27 cellular contexts compared by ENCODE assay signal in the genomic region with DNA sequence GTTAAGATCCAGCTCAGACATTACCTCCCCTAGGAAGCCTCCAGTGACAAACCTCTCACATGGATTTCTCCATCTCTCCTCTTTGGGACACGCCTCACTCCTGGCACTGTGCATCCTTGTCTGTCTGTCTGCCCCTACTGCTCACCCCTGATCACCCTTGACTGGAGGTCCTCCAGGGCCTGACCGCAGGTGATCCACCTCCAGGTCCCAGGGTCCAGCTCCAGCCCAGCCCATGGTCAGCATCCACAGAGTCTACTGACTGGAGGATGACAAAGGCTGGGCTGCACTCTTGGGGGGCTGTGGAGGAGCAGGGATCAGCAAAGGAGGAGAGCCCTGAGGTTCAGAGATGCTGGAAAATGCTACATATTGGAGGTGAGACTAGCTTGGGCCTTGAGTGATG.
A peak's percentile ranks its signal among the peaks of the same experiment; 100 is the strongest.
DNase-seq lines count a peak whose midpoint lies in the region; ATAC-seq, FAIRE-seq and TF ChIP-seq lines count a peak whose summit lies in the region.
"Had no signal": no experiment of that assay in that cellular context is flagged by ENCODE, and none has a peak within 500 bp of the region (broad histone marks: within the 10 kb centered on the region; RNA-seq: fewer than 3 reads in every experiment).

No MANE protein-coding gene starts in this region.

- no peak overlapping the region for H2BK15ac ChIP-seq in neuronal stem cell (ENCODE audit: low read length)

- no peaks in the 10 kb centered on the region for H3K79me2 ChIP-seq in astrocyte (ENCODE audit: insufficient read depth, low read length)

- H3K27me3 Mint-ChIP-seq in astrocyte (ENCODE audit: low read depth, unreplicated experiment) = peaks cover 31% of the 10 kb centered on the region

- H4K91ac ChIP-seq in neuronal stem cell (ENCODE audit: low read depth, low read length, poor library complexity) = no peak overlapping the region

- no peaks in the 10 kb centered on the region for H3K79me1 ChIP-seq in neuronal stem cell (ENCODE audit: low read depth, low read length)

- H3K18ac ChIP-seq in neuronal stem cell (ENCODE audit: low read length) = no peak overlapping the region

- H3K9ac ChIP-seq in astrocyte (ENCODE audit: low read length) (no peak overlapping the region), neuronal stem cell (ENCODE audit: low read depth, low read length, poor library complexity) (no peak overlapping the region)
- H3K9ac ChIP-seq: BLaER1 had no signal

- no peak overlapping the region for H2BK5ac ChIP-seq in neuronal stem cell (ENCODE audit: low read length)

- peak overlapping the region; percentile 66 for H3K14ac ChIP-seq in neuronal stem cell (ENCODE audit: low read length)

- H3K9me3 Mint-ChIP-seq in astrocyte (ENCODE audit: unreplicated experiment) = no peaks in the 10 kb centered on the region
- no peaks in the 10 kb centered on the region for H3K9me3 Mint-ChIP-seq in stimulated activated effector memory CD8-positive, alpha-beta T cell treated with anti-CD3 and anti-CD28 coated beads, Interleukin-12 subunit alpha, Interleukin-12 subunit beta, amount 100 ng/mL, for 72 hours
- H3K9me3 Mint-ChIP-seq: CD14-positive monocyte; CD4-positive, alpha-beta memory T cell; CD4-positive, CD25-positive, alpha-beta regulatory T cell had no signal

- peak overlapping the region; percentile 23 for H2AK5ac ChIP-seq in neuronal stem cell (ENCODE audit: low read depth, low read length)

- no peak overlapping the region for H3K23ac ChIP-seq in neuronal stem cell (ENCODE audit: low read depth, low read length, poor library complexity)

- H3K4me2 ChIP-seq in astrocyte (ENCODE audit: low read length) = no peak overlapping the region
- no peak overlapping the region for H3K4me2 ChIP-seq in neuronal stem cell (ENCODE audit: insufficient read depth, low read length, poor library complexity, severe bottlenecking)
- H3K4me2 ChIP-seq: BLaER1 had no signal

- no peak overlapping the region for H3K4me3 Mint-ChIP-seq in astrocyte (ENCODE audit: unreplicated experiment)
- H3K4me3 Mint-ChIP-seq in stimulated activated effector memory CD8-positive, alpha-beta T cell treated with anti-CD3 and anti-CD28 coated beads, Interleukin-12 subunit alpha, Interleukin-12 subunit beta, amount 100 ng/mL, for 72 hours = no peak overlapping the region
- H3K4me3 Mint-ChIP-seq: CD14-positive monocyte; CD4-positive, alpha-beta memory T cell; CD8-positive, alpha-beta memory T cell had no signal

- peak; percentile 17 for ATAC-seq in stimulated activated effector memory CD8-positive, alpha-beta T cell treated with anti-CD3 and anti-CD28 coated beads, Interleukin-12 subunit alpha, Interleukin-12 subunit beta, amount 100 ng/mL, for 72 hours
- ATAC-seq in HG02973 (IDR thresholded peaks at IDR 0.05; ENCODE audit: unreplicated experiment) = no peak
- ATAC-seq in HG03097 (IDR thresholded peaks at IDR 0.05; ENCODE audit: low FRiP score, unreplicated experiment) = no peak
- ATAC-seq: GM12878 had no signal

- H3K27ac Mint-ChIP-seq in astrocyte (ENCODE audit: unreplicated experiment) = peak overlapping the region; percentile 80
- H3K27ac Mint-ChIP-seq in stimulated activated effector memory CD8-positive, alpha-beta T cell treated with anti-CD3 and anti-CD28 coated beads, Interleukin-12 subunit alpha, Interleukin-12 subunit beta, amount 100 ng/mL, for 72 hours = no peak overlapping the region
- H3K27ac Mint-ChIP-seq: CD14-positive monocyte; CD4-positive, CD25-positive, alpha-beta regulatory T cell; CD8-positive, alpha-beta memory T cell had no signal

- no peak overlapping the region for H3K27ac ChIP-seq in astrocyte (ENCODE audit: low read depth, low read length)
- no peak overlapping the region for H3K27ac ChIP-seq in neuronal stem cell (replicated peaks; ENCODE audit: low read length)
- H3K27ac ChIP-seq: BLaER1 had no signal

- H3K4me1 ChIP-seq in astrocyte (ENCODE audit: insufficient read depth, low read length) = no peaks in the 10 kb centered on the region
- H3K4me1 ChIP-seq in neuronal stem cell (ENCODE audit: control insufficient read depth in 2 of 2, insufficient read depth in 1 of 2, low read depth in 1 of 2, low read length in 2 of 2) = peaks cover 0 to 8% of the 10 kb centered on the region in 2 donors
- H3K4me1 ChIP-seq: BLaER1 had no signal

- no peak overlapping the region for H4K8ac ChIP-seq in neuronal stem cell (ENCODE audit: low read depth, low read length)

- H3K36me3 ChIP-seq in astrocyte (ENCODE audit: insufficient read depth, low read length) (no peaks in the 10 kb centered on the region), neuronal stem cell (replicated peaks in 1 of 2; ENCODE audit: control insufficient read depth in 2 of 2, insufficient read depth in 2 of 2, low read length in 2 of 2) (no peaks in the 10 kb centered on the region), MG63 (no peaks in the 10 kb centered on the region)
- H3K36me3 ChIP-seq: BE2C, BLaER1 had no signal

- H2BK12ac ChIP-seq in neuronal stem cell (ENCODE audit: low read length) = no peak overlapping the region

- FAIRE-seq in astrocyte (lab: Jason Lieb, UNC) = no peak
- FAIRE-seq: A204.1, GM12878, GM12892, GM18507 had no signal

- no peak for TF ChIP-seq CTCF in astrocyte (IDR thresholded peaks at IDR 0.05; ENCODE audit: insufficient read depth, low read depth, low read length)

- no peak overlapping the region for H3K4ac ChIP-seq in neuronal stem cell (ENCODE audit: low read length)

- H2AFZ ChIP-seq in astrocyte (ENCODE audit: low read depth, low read length) (no peak overlapping the region), neuronal stem cell (ENCODE audit: low read length) (no peak overlapping the region)

- H3K27me3 ChIP-seq in astrocyte (ENCODE audit: insufficient read depth, low read length) = no peaks in the 10 kb centered on the region
- peaks cover 0 to 2% (median 0%) of the 10 kb centered on the region in 3 experiments for H3K27me3 ChIP-seq in neuronal stem cell (ENCODE audit: control insufficient read depth in 3 of 3, insufficient read depth in 3 of 3, low read depth in 1 of 3, low read length in 3 of 3)
- no peaks in the 10 kb centered on the region for H3K27me3 ChIP-seq in MG63
- H3K27me3 ChIP-seq: BE2C, BLaER1 had no signal

- H2BK120ac ChIP-seq in neuronal stem cell (ENCODE audit: low read depth, low read length) = no peak overlapping the region

- H4K20me1 ChIP-seq in astrocyte (ENCODE audit: insufficient read depth, low read length) = no peaks in the 10 kb centered on the region
- H4K20me1 ChIP-seq: BLaER1 had no signal

- no peak overlapping the region for H3K4me3 ChIP-seq in astrocyte (ENCODE audit: insufficient read depth, low read depth, low read length)
- H3K4me3 ChIP-seq in neuronal stem cell (ENCODE audit: low read length in 2 of 2) = no peak overlapping the region
- H3K4me3 ChIP-seq in MG63 = no peak overlapping the region
- H3K4me3 ChIP-seq: BLaER1, GM12878 had no signal

- WGBS in neuronal stem cell (ENCODE audit: extremely low coverage in 2 of 2, insufficient read length in 2 of 2, insufficient replicate concordance in 1 of 2), 2 donors = no CpG with 5 or more reads among the region's 2 CpGs

- DNase-seq in astrocyte (ENCODE audit: low read depth) (no peak), neuronal stem cell (ENCODE audit: low spot score) (no peak), MG63 (no peak)
- no peak for DNase-seq in stimulated activated effector memory CD8-positive, alpha-beta T cell treated with anti-CD3 and anti-CD28 coated beads, Interleukin-12 subunit alpha, Interleukin-12 subunit beta, amount 100 ng/mL, for 72 hours (ENCODE audit: low spot score in 2 of 2)
- DNase-seq: 8988T; ACHN; BE2C; C1 segment of cervical spinal cord; CD4-positive, alpha-beta memory T cell; CD4-positive, CD25-positive, alpha-beta regulatory T cell; CD8-positive, alpha-beta memory T cell; COR-L47; DMS 273 treated with DMSO at 0.1 percent for 48 hours; DMS153; DMS53; DMS79; DND-41; EL; GDM1 had no signal

- H3K36me3 Mint-ChIP-seq in astrocyte (ENCODE audit: low read depth, unreplicated experiment) = no peaks in the 10 kb centered on the region
- H3K36me3 Mint-ChIP-seq in stimulated activated effector memory CD8-positive, alpha-beta T cell treated with anti-CD3 and anti-CD28 coated beads, Interleukin-12 subunit alpha, Interleukin-12 subunit beta, amount 100 ng/mL, for 72 hours = no peaks in the 10 kb centered on the region
- H3K36me3 Mint-ChIP-seq: CD14-positive monocyte; CD4-positive, alpha-beta memory T cell; CD4-positive, CD25-positive, alpha-beta regulatory T cell; CD8-positive, alpha-beta memory T cell had no signal

- no peaks in the 10 kb centered on the region for H3K9me3 ChIP-seq in astrocyte (ENCODE audit: insufficient read depth, low read depth, low read length)
- H3K9me3 ChIP-seq in neuronal stem cell (replicated peaks in 1 of 2; ENCODE audit: control insufficient read depth in 2 of 2, insufficient read depth in 1 of 2, low read depth in 1 of 2, low read length in 2 of 2) = no peaks in the 10 kb centered on the region
- no peaks in the 10 kb centered on the region for H3K9me3 ChIP-seq in MG63
- H3K9me3 ChIP-seq: BE2C, BLaER1 had no signal

- H3K4me1 Mint-ChIP-seq in astrocyte (ENCODE audit: low read depth, unreplicated experiment) = no peaks in the 10 kb centered on the region
- no peaks in the 10 kb centered on the region for H3K4me1 Mint-ChIP-seq in stimulated activated effector memory CD8-positive, alpha-beta T cell treated with anti-CD3 and anti-CD28 coated beads, Interleukin-12 subunit alpha, Interleukin-12 subunit beta, amount 100 ng/mL, for 72 hours
- H3K4me1 Mint-ChIP-seq: CD14-positive monocyte; CD4-positive, alpha-beta memory T cell; CD4-positive, CD25-positive, alpha-beta regulatory T cell; CD8-positive, alpha-beta memory T cell had no signal
